ENCODE assay signal across 8 cellular contexts in the genomic region with DNA sequence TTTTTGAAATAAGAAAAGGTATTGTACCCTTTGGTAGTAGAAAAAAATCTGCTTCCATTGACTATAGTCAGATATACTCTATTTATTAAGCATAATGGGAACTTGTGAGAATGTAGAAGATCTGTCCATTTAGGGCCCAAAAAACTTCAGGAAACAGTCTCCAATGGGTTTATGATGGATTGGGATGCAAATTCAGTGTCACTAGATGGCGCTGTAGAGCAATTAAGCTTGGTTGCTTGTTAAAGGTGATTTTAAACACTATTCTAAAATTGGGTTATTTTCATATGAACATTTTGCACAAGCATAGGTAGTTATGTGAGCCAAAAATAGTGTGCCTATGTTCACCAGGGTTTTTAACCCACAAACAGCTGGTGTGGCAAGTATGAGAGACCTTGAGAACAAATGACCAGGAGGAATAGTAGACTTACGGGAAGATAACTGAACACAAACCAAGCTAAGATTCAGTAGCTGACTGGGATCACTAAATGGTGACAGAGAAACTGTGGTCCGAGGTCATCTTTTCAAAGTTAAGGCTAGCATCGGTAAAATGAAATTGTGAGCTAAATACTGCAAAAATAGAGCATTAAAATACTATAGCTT.
DNase-seq lines count a peak whose midpoint lies in the region; ATAC-seq and TF ChIP-seq lines count a peak whose summit lies in the region.

No MANE protein-coding gene starts in this region.

- H3K9me3 Mint-ChIP-seq in activated T-cell treated with anti-CD3 and anti-CD28 coated beads, Interleukin-2, amount 50 U/mL, for 4 hours = peaks cover 3% of the 10 kb centered on the region

- H3K4me3 Mint-ChIP-seq in activated T-cell treated with anti-CD3 and anti-CD28 coated beads, Interleukin-2, amount 50 U/mL, for 4 hours = no peak overlapping the region

- ATAC-seq in left lobe of liver (peak; percentile 75), HG02798 (IDR thresholded peaks at IDR 0.05; ENCODE audit: poor library complexity, unreplicated experiment) (no peak), GM18909 (IDR thresholded peaks at IDR 0.05; ENCODE audit: poor library complexity, unreplicated experiment) (no peak)
- no peak for ATAC-seq in activated T-cell treated with anti-CD3 and anti-CD28 coated beads, Interleukin-2, amount 50 U/mL, for 4 hours

- TF ChIP-seq CTCF in AG09319 (IDR thresholded peaks at IDR 0.05; ENCODE audit: low read depth, low read length) = peak; percentile 77

- DNase-seq in AG09319 (ENCODE audit: extremely low read depth, low read depth) (peak; percentile 25), G401 (ENCODE audit: low spot score) (peak; percentile 32), NCI-H1694 (lab: John Stamatoyannopoulos, UW) (peak; percentile 38), astrocyte of the hippocampus (ENCODE audit: low read depth, low spot score) (peak; percentile 73), left lobe of liver (ENCODE audit: low spot score) (no peak)
- no peak for DNase-seq in activated T-cell treated with anti-CD3 and anti-CD28 coated beads, Interleukin-2, amount 50 U/mL, for 4 hours

- no peaks in the 10 kb centered on the region for H3K36me3 Mint-ChIP-seq in activated T-cell treated with anti-CD3 and anti-CD28 coated beads, Interleukin-2, amount 50 U/mL, for 4 hours (ENCODE audit: insufficient read depth)

- H3K27me3 Mint-ChIP-seq in activated T-cell treated with anti-CD3 and anti-CD28 coated beads, Interleukin-2, amount 50 U/mL, for 4 hours (ENCODE audit: low read depth) = peaks cover 8% of the 10 kb centered on the region

- no peaks in the 10 kb centered on the region for H3K4me1 Mint-ChIP-seq in activated T-cell treated with anti-CD3 and anti-CD28 coated beads, Interleukin-2, amount 50 U/mL, for 4 hours (ENCODE audit: low read depth)

- in situ Hi-C loops in G401 (cut with HindIII; ENCODE audit: low sequenced_read_pairs) = no loop called here

Comparison
In these comparisons a context has a peak if more than half of its experiments do, and no peak if none do; other contexts are left out.
1. DNase-seq: peak in AG09319 (single experiment), G401 (single experiment), NCI-H1694 (single experiment) and astrocyte of the hippocampus (single experiment); none in left lobe of liver (single experiment) and activated T-cell treated with anti-CD3 and anti-CD28 coated beads, Interleukin-2, amount 50 U/mL, for 4 hours (single experiment).